8 cellular contexts compared by ENCODE assay signal in genomic region chr12:7806863-7807487, GRCh38. TPM values are rescaled to one million over a fixed set of nuclear protein-coding genes. Genes with fewer than 3 reads are reported as not detected.
DNase-seq lines count a peak whose midpoint lies in the region; ATAC-seq and TF ChIP-seq lines count a peak whose summit lies in the region.

No MANE protein-coding gene starts in this region.

- H3K9me3 ChIP-seq in mucosa of descending colon: no peaks in the 10 kb centered on the region

- H3K36me3 Mint-ChIP-seq in endothelial cell (ENCODE audit: low read depth, unreplicated experiment): no peaks in the 10 kb centered on the region

- H3K36me3 ChIP-seq in mucosa of descending colon (ENCODE audit: low read depth): no peaks in the 10 kb centered on the region

- H3K4me3 ChIP-seq in mucosa of descending colon: no peak overlapping the region

- no peaks in the 10 kb centered on the region for H3K27me3 Mint-ChIP-seq in endothelial cell (ENCODE audit: unreplicated experiment)

- peaks cover 11% of the 10 kb centered on the region for H3K4me1 Mint-ChIP-seq in endothelial cell (ENCODE audit: unreplicated experiment)

- DNase-seq in AG09319 (ENCODE audit: extremely low read depth, low read depth) (peak; percentile 23), NCI-H82 treated with DMSO at 0.1 percent for 48 hours (lab: John Stamatoyannopoulos, UW; ENCODE audit: unreplicated experiment) (peak; percentile 34), endothelial cell (ENCODE audit: low spot score) (peak; percentile 88), mucosa of descending colon (peak in 2 of 3 donors; percentile 50 to 76)
- DNase-seq in activated CD8-positive, alpha-beta memory T cell treated with anti-CD3 and anti-CD28 coated beads for 48 hours (ENCODE audit: low read depth in 2 of 3, low spot score in 2 of 3): peak; percentile 4 to 25 (median 17)
- DNase-seq in stimulated activated CD8-positive, alpha-beta memory T cell treated with anti-CD3 and anti-CD28 coated beads, Interleukin-4, amount 100 ng/mL, for 48 hours: peak; percentile 83

- no peak overlapping the region for H3K27ac Mint-ChIP-seq in endothelial cell (ENCODE audit: unreplicated experiment)

- no peaks in the 10 kb centered on the region for H3K4me1 ChIP-seq in mucosa of descending colon (ENCODE audit: low read depth)

- no peak overlapping the region for H3K4me3 Mint-ChIP-seq in endothelial cell (ENCODE audit: unreplicated experiment)

- peak; percentile 53 for ATAC-seq in GM21390 (IDR thresholded peaks at IDR 0.05; ENCODE audit: unreplicated experiment)
- ATAC-seq in mucosa of descending colon: peak; percentile 79
- no peak for ATAC-seq in HG03521 (IDR thresholded peaks at IDR 0.05; ENCODE audit: unreplicated experiment)

- TF ChIP-seq CTCF in AG09319 (IDR thresholded peaks at IDR 0.05; ENCODE audit: low read depth, low read length) (peak; percentile 99), endothelial cell (IDR thresholded peaks at IDR 0.05; ENCODE audit: unreplicated experiment) (peak; percentile 80), mucosa of descending colon (IDR thresholded peaks at IDR 0.05) (peak; percentile 68)

- H3K9me3 Mint-ChIP-seq in endothelial cell (ENCODE audit: unreplicated experiment): no peaks in the 10 kb centered on the region

- intact Hi-C loops in mucosa of descending colon (cut with DNase I, micrococcal nuclease): no loop called here

RNA-seq across cellular contexts. Expression of gene NANOG, which starts 17.8 kb away (rescaled TPM):
- total RNA-seq in endothelial cell (ENCODE audit: unreplicated experiment) (4.5 TPM), mucosa of descending colon (under 1 TPM in 1 of 3 donors, not detected in 2; 0.64 TPM)

RNA-seq across cellular contexts. Expression of gene NANOGNB, which starts 42.0 kb away (rescaled TPM):
- not detected for total RNA-seq in endothelial cell (ENCODE audit: unreplicated experiment)
- not detected for total RNA-seq in mucosa of descending colon

RNA-seq across cellular contexts. Expression of gene CLEC4C, which starts 59.8 kb away (rescaled TPM):
- total RNA-seq in endothelial cell (ENCODE audit: unreplicated experiment) (not detected), mucosa of descending colon (not detected)

Comparison
In these comparisons a context has a peak if more than half of its experiments do, and no peak if none do; other contexts are left out.
1. DNase-seq: peak in every context shown above with its lines; median percentile 88 in endothelial cell; 83 in stimulated activated CD8-positive, alpha-beta memory T cell treated with anti-CD3 and anti-CD28 coated beads, Interleukin-4, amount 100 ng/mL, for 48 hours; 63 in mucosa of descending colon; 34 in NCI-H82 treated with DMSO at 0.1 percent for 48 hours; 23 in AG09319; 17 in activated CD8-positive, alpha-beta memory T cell treated with anti-CD3 and anti-CD28 coated beads for 48 hours.